10 cellular contexts compared by ENCODE assay signal in genomic region chr2:46780801-46781445, GRCh38.
A peak's percentile ranks its signal among the peaks of the same experiment; 100 is the strongest.
DNase-seq lines count a peak whose midpoint lies in the region; ATAC-seq, FAIRE-seq and TF ChIP-seq lines count a peak whose summit lies in the region.
"Had no signal": no experiment of that assay in that cellular context is flagged by ENCODE, and none has a peak within 500 bp of the region (broad histone marks: within the 10 kb centered on the region; RNA-seq: fewer than 3 reads in every experiment).

No MANE protein-coding gene starts in this region.

- 69 to 70% methylated on average over 15 of the region's 15 CpGs for WGBS in esophagus, 2 donors

- peak overlapping the region; percentile 3 to 18 for H3K27ac ChIP-seq in esophagus (ENCODE audit: low read depth in 2 of 2, low read length in 1 of 2)

- H3K27me3 ChIP-seq in esophagus (ENCODE audit: control insufficient read depth in 1 of 2, insufficient read depth in 2 of 2, low read length in 2 of 2), result no peaks in the 10 kb centered on the region

- H3K36me3 ChIP-seq in esophagus (ENCODE audit: control insufficient read depth in 2 of 2, insufficient read depth in 2 of 2, low read length in 1 of 2), result no peaks in the 10 kb centered on the region

- DNase-seq in D721Med (ENCODE audit: insufficient read length, low spot score) (no peak), NCI-H446 (lab: John Stamatoyannopoulos, UW) (peak; percentile 70 to 90), neural crest cell (ENCODE audit: low read depth, low spot score) (peak; percentile 11), NCI-H2196 treated with DMSO at 0.1 percent for 48 hours (lab: John Stamatoyannopoulos, UW; ENCODE audit: unreplicated experiment) (no peak)
- DNase-seq: Calu3 had no signal

- H3K4me3 Mint-ChIP-seq in neural crest cell, result no peak overlapping the region
- H3K4me3 Mint-ChIP-seq: activated naive CD8-positive, alpha-beta T cell had no signal

- peaks cover 17% of the 10 kb centered on the region for H3K27me3 Mint-ChIP-seq in neural crest cell (ENCODE audit: low read depth)

- H3K36me3 Mint-ChIP-seq in neural crest cell (ENCODE audit: low read depth), result peaks cover 2% of the 10 kb centered on the region

- H3K27ac Mint-ChIP-seq in neural crest cell (ENCODE audit: unreplicated experiment), result no peak overlapping the region
- H3K27ac Mint-ChIP-seq: activated naive CD8-positive, alpha-beta T cell had no signal

- H3K4me1 ChIP-seq in esophagus (ENCODE audit: control insufficient read depth in 2 of 2, insufficient read depth in 2 of 2, low read length in 1 of 2), result peaks cover 0 to 5% of the 10 kb centered on the region in 2 donors

- peak; percentile 20 for TF ChIP-seq CTCF in D721Med (IDR thresholded peaks at IDR 0.05; ENCODE audit: insufficient read depth, missing control alignments)
- no peak for TF ChIP-seq CTCF in neural crest cell (conservative IDR thresholded peaks at IDR 0.05)

- peaks cover 18% of the 10 kb centered on the region for H3K4me1 Mint-ChIP-seq in neural crest cell

- no peaks in the 10 kb centered on the region for H3K9me3 ChIP-seq in esophagus (ENCODE audit: control insufficient read depth in 2 of 2, insufficient read depth in 1 of 2, low read depth in 1 of 2, low read length in 1 of 2)

- H3K9me3 Mint-ChIP-seq in neural crest cell, result peaks cover 2% of the 10 kb centered on the region

- H3K4me3 ChIP-seq in esophagus (ENCODE audit: low read depth in 1 of 2, low read length in 2 of 2), result no peak overlapping the region

- ATAC-seq in GM19397 (IDR thresholded peaks at IDR 0.05; ENCODE audit: unreplicated experiment) (no peak), HG02973 (IDR thresholded peaks at IDR 0.05; ENCODE audit: unreplicated experiment) (no peak), GM19463 (IDR thresholded peaks at IDR 0.05; ENCODE audit: unreplicated experiment) (no peak)

- FAIRE-seq in D721Med (lab: Jason Lieb, UNC), result no peak

Comparison
In these comparisons a context has a peak if more than half of its experiments do, and no peak if none do; other contexts are left out.
1. DNase-seq: peak in NCI-H446 (2 of 2) and neural crest cell (single experiment); none in D721Med (single experiment) and NCI-H2196 treated with DMSO at 0.1 percent for 48 hours (single experiment).